Comparison of ENCODE assay signal across 1 cellular context in genomic region chr6:11389977-11390376, GRCh38.
TF ChIP-seq lines count a peak whose summit lies in the region.

No MANE protein-coding gene starts in this region.

TF ChIP-seq in GM23338, 12 proteins besides CTCF, POLR2A, EP300 and RAD21 (continued from another document):
- TF ChIP-seq, protein P1, sequence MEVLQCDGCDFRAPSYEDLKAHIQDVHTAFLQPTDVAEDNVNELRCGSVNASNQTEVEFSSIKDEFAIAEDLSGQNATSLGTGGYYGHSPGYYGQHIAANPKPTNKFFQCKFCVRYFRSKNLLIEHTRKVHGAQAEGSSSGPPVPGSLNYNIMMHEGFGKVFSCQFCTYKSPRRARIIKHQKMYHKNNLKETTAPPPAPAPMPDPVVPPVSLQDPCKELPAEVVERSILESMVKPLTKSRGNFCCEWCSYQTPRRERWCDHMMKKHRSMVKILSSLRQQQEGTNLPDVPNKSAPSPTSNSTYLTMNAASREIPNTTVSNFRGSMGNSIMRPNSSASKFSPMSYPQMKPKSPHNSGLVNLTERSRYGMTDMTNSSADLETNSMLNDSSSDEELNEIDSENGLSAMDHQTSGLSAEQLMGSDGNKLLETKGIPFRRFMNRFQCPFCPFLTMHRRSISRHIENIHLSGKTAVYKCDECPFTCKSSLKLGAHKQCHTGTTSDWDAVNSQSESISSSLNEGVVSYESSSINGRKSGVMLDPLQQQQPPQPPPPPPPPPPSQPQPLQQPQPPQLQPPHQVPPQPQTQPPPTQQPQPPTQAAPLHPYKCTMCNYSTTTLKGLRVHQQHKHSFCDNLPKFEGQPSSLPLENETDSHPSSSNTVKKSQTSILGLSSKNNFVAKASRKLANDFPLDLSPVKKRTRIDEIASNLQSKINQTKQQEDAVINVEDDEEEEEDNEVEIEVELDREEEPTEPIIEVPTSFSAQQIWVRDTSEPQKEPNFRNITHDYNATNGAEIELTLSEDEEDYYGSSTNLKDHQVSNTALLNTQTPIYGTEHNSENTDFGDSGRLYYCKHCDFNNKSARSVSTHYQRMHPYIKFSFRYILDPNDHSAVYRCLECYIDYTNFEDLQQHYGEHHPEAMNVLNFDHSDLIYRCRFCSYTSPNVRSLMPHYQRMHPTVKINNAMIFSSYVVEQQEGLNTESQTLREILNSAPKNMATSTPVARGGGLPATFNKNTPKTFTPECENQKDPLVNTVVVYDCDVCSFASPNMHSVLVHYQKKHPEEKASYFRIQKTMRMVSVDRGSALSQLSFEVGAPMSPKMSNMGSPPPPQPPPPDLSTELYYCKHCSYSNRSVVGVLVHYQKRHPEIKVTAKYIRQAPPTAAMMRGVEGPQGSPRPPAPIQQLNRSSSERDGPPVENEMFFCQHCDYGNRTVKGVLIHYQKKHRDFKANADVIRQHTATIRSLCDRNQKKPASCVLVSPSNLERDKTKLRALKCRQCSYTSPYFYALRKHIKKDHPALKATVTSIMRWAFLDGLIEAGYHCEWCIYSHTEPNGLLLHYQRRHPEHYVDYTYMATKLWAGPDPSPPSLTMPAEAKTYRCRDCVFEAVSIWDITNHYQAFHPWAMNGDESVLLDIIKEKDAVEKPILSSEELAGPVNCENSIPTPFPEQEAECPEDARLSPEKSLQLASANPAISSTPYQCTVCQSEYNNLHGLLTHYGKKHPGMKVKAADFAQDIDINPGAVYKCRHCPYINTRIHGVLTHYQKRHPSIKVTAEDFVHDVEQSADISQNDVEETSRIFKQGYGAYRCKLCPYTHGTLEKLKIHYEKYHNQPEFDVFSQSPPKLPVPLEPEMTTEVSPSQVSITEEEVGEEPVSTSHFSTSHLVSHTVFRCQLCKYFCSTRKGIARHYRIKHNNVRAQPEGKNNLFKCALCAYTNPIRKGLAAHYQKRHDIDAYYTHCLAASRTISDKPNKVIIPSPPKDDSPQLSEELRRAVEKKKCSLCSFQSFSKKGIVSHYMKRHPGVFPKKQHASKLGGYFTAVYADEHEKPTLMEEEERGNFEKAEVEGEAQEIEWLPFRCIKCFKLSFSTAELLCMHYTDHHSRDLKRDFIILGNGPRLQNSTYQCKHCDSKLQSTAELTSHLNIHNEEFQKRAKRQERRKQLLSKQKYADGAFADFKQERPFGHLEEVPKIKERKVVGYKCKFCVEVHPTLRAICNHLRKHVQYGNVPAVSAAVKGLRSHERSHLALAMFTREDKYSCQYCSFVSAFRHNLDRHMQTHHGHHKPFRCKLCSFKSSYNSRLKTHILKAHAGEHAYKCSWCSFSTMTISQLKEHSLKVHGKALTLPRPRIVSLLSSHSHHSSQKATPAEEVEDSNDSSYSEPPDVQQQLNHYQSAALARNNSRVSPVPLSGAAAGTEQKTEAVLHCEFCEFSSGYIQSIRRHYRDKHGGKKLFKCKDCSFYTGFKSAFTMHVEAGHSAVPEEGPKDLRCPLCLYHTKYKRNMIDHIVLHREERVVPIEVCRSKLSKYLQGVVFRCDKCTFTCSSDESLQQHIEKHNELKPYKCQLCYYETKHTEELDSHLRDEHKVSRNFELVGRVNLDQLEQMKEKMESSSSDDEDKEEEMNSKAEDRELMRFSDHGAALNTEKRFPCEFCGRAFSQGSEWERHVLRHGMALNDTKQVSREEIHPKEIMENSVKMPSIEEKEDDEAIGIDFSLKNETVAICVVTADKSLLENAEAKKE (CRISPR knock-in tag; IDR thresholded peaks at IDR 0.05), result no peak
- no peak for TF ChIP-seq CREB1 (CRISPR knock-in tag; IDR thresholded peaks at IDR 0.05; ENCODE audit: low read depth)
- no peak for TF ChIP-seq ZNF114 (CRISPR knock-in tag; IDR thresholded peaks at IDR 0.05)
- TF ChIP-seq JUNB (IDR thresholded peaks at IDR 0.05; ENCODE audit: unreplicated experiment), result no peak
